ENCODE assay signal across 10 cellular contexts in genomic region chr11:110249066-110249465, GRCh38. TPM values are rescaled to one million over a fixed set of nuclear protein-coding genes. Genes with fewer than 3 reads are reported as not detected.
A peak's percentile ranks its signal among the peaks of the same experiment; 100 is the strongest.
DNase-seq lines count a peak whose midpoint lies in the region; ATAC-seq and TF ChIP-seq lines count a peak whose summit lies in the region.
"Had no signal": no experiment of that assay in that cellular context is flagged by ENCODE, and none has a peak within 500 bp of the region (broad histone marks: within the 10 kb centered on the region; RNA-seq: fewer than 3 reads in every experiment).

No MANE protein-coding gene starts in this region.

- no peak overlapping the region for H3K4me3 ChIP-seq in mammary epithelial cell (replicated peaks in 1 of 3; ENCODE audit: insufficient read depth in 1 of 3, low read depth in 2 of 3, low read length in 3 of 3)
- no peak overlapping the region for H3K4me3 ChIP-seq in neural progenitor cell
- no peak overlapping the region for H3K4me3 ChIP-seq in gastroesophageal sphincter

- whole genome bisulfite sequencing in mammary epithelial cell (ENCODE audit: low coverage, missing lambda C conversion rate) = 92% methylated on average over 1 of the region's 1 CpG
- 74 to 85% methylated on average over 1 of the region's 1 CpG for WGBS in gastroesophageal sphincter (ENCODE audit: low coverage in 1 of 2), 2 donors

- CTCF ChIA-PET in mammary epithelial cell (lab: Charles Lee; ENCODE audit: low non-redundant PET) = no interaction called here

- H3K27me3 ChIP-seq in mammary epithelial cell (ENCODE audit: insufficient read depth, low read length) = no peaks in the 10 kb centered on the region
- no peaks in the 10 kb centered on the region for H3K27me3 ChIP-seq in neural progenitor cell
- H3K27me3 ChIP-seq in gastroesophageal sphincter = no peaks in the 10 kb centered on the region

- ATAC-seq in HG02759 (IDR thresholded peaks at IDR 0.05; ENCODE audit: unreplicated experiment) (no peak), HG02678 (IDR thresholded peaks at IDR 0.05; ENCODE audit: unreplicated experiment) (no peak), gastroesophageal sphincter (no peak)
- ATAC-seq: activated CD4-positive, alpha-beta T cell treated with anti-CD3 and anti-CD28 coated beads for 36 hours had no signal

- no peaks in the 10 kb centered on the region for H3K9me3 Mint-ChIP-seq in neural progenitor cell

- H4K20me1 ChIP-seq in mammary epithelial cell (ENCODE audit: insufficient read depth, low read length) (no peaks in the 10 kb centered on the region), neural progenitor cell (ENCODE audit: low read depth) (no peaks in the 10 kb centered on the region)

- H2AFZ ChIP-seq in mammary epithelial cell (ENCODE audit: low read depth, low read length) (no peak overlapping the region), neural progenitor cell (replicated peaks) (no peak overlapping the region)

- H3K4me3 Mint-ChIP-seq in neural progenitor cell = no peak overlapping the region
- H3K4me3 Mint-ChIP-seq: activated CD4-positive, alpha-beta T cell treated with anti-CD3 and anti-CD28 coated beads for 36 hours had no signal

- dilution Hi-C loops in mammary epithelial cell (cut with HindIII; ENCODE audit: low sequenced_read_pairs) = no loop called here

- TF ChIP-seq POLR2A in gastroesophageal sphincter (IDR thresholded peaks at IDR 0.05) = no peak

- H3K79me2 ChIP-seq in mammary epithelial cell (ENCODE audit: insufficient read depth, low read length) = peaks cover 3% of the 10 kb centered on the region
- no peaks in the 10 kb centered on the region for H3K79me2 ChIP-seq in neural progenitor cell (ENCODE audit: low read depth)

- H3K9me3 ChIP-seq in mammary epithelial cell (replicated peaks; ENCODE audit: insufficient read depth, low read length) = no peaks in the 10 kb centered on the region
- no peaks in the 10 kb centered on the region for H3K9me3 ChIP-seq in neural progenitor cell (ENCODE audit: low read depth)
- no peaks in the 10 kb centered on the region for H3K9me3 ChIP-seq in gastroesophageal sphincter

- no peak overlapping the region for H3K27ac Mint-ChIP-seq in neural progenitor cell
- H3K27ac Mint-ChIP-seq: activated CD4-positive, alpha-beta T cell treated with anti-CD3 and anti-CD28 coated beads for 36 hours had no signal

- no peak overlapping the region for H3K27ac ChIP-seq in mammary epithelial cell (ENCODE audit: insufficient read depth, low read depth, low read length)
- H3K27ac ChIP-seq in neural progenitor cell = no peak overlapping the region
- no peak overlapping the region for H3K27ac ChIP-seq in gastroesophageal sphincter

- H3K4me1 Mint-ChIP-seq in neural progenitor cell = no peaks in the 10 kb centered on the region

- no peaks in the 10 kb centered on the region for H3F3A ChIP-seq in neural progenitor cell (ENCODE audit: low read depth)

- DNase-seq in DMS114 treated with DMSO at 0.1 percent for 48 hours (lab: John Stamatoyannopoulos, UW; ENCODE audit: unreplicated experiment) (peak; percentile 3), Kasumi-1 (lab: John Stamatoyannopoulos, UW) (peak; percentile 25 to 65), mammary epithelial cell (no peak), neural progenitor cell (ENCODE audit: low spot score) (no peak)
- DNase-seq in activated T-cell treated with anti-CD3 and anti-CD28 coated beads, Interleukin-2, amount 50 U/mL, for 48 hours = no peak
- DNase-seq: activated CD4-positive, alpha-beta T cell treated with anti-CD3 and anti-CD28 coated beads for 36 hours; activated effector memory CD4-positive, alpha-beta T cell treated with anti-CD3 and anti-CD28 coated beads, Interleukin-2, amount 50 U/mL, for 16 hours had no signal

- peaks cover 6% of the 10 kb centered on the region for H3K4me1 ChIP-seq in mammary epithelial cell (ENCODE audit: insufficient read depth, low read length)
- no peaks in the 10 kb centered on the region for H3K4me1 ChIP-seq in neural progenitor cell
- peaks cover 0 to 11% (median 9%) of the 10 kb centered on the region in 3 donors for H3K4me1 ChIP-seq in gastroesophageal sphincter

- TF ChIP-seq CTCF in mammary epithelial cell (conservative IDR thresholded peaks at IDR 0.05 in 1 of 2, IDR thresholded peaks at IDR 0.05 in 1 of 2; ENCODE audit: extremely low read depth in 1 of 2, insufficient read depth in 1 of 2, low read depth in 1 of 2, low read length in 2 of 2) = peak; percentile 12 to 21
- TF ChIP-seq CTCF in neural progenitor cell (IDR thresholded peaks at IDR 0.05) = peak; percentile 31
- TF ChIP-seq CTCF in gastroesophageal sphincter (IDR thresholded peaks at IDR 0.05) = peak in 1 of 4 experiments; percentile 28

- no peak overlapping the region for H3K9ac ChIP-seq in mammary epithelial cell (ENCODE audit: insufficient read depth, low read length)
- no peak overlapping the region for H3K9ac ChIP-seq in neural progenitor cell

- in situ Hi-C loops in mammary epithelial cell (cut with MboI; ENCODE audit: low sequenced_read_pairs in 2 of 2) = no loop called here

- peaks cover 22% of the 10 kb centered on the region for H3K36me3 Mint-ChIP-seq in neural progenitor cell

- no peak overlapping the region for H3K4me2 ChIP-seq in mammary epithelial cell (ENCODE audit: insufficient read depth, low read depth, low read length)
- H3K4me2 ChIP-seq in neural progenitor cell = no peak overlapping the region

- H3K27me3 Mint-ChIP-seq in neural progenitor cell (ENCODE audit: insufficient read depth, low read depth) = no peaks in the 10 kb centered on the region
- H3K27me3 Mint-ChIP-seq: activated CD4-positive, alpha-beta T cell treated with anti-CD3 and anti-CD28 coated beads for 36 hours had no signal

- H3K36me3 ChIP-seq in mammary epithelial cell (ENCODE audit: insufficient read depth, low read length) (peaks cover 28% of the 10 kb centered on the region), neural progenitor cell (peaks cover 23% of the 10 kb centered on the region), gastroesophageal sphincter (peaks cover 0 to 70% of the 10 kb centered on the region in 2 donors)

- TF ChIP-seq EP300 in gastroesophageal sphincter (IDR thresholded peaks at IDR 0.05) = no peak

- no TSS peak for BruUV-seq in mammary epithelial cell (replicated peaks; lab: Mats Ljungman, UMichigan)

- intact Hi-C loops in mammary epithelial cell (cut with micrococcal nuclease) = loop anchor here (1.0 kb wide), 2 partner anchors 48 to 303 kb away; no protein-coding TSS in a partner anchor

RNA-seq across cellular contexts. Expression of gene RDX, which starts 47.3 kb away (rescaled TPM):
- 100 to 1,000 TPM in 1 of 2 donors, 10 to 100 TPM in 1; 64.8 to 116 TPM for total RNA-seq in mammary epithelial cell
- polyA plus RNA-seq in mammary epithelial cell = 62.9 TPM
- 111 TPM for polyA minus RNA-seq in mammary epithelial cell
- 70.7 and 199 TPM in 2 replicates for total RNA-seq in neural progenitor cell (ENCODE audit: low replicate concordance)
- 100 to 1,000 TPM in 2 of 4 donors, 10 to 100 TPM in 2; 75.7 to 114 (median 106) TPM for total RNA-seq in gastroesophageal sphincter

Comparison
In these comparisons a context has a peak if more than half of its experiments do, and no peak if none do; other contexts are left out.
1. DNase-seq: peak in DMS114 treated with DMSO at 0.1 percent for 48 hours (single experiment) and Kasumi-1 (2 of 2); none in mammary epithelial cell (single experiment), neural progenitor cell (single experiment) and activated T-cell treated with anti-CD3 and anti-CD28 coated beads, Interleukin-2, amount 50 U/mL, for 48 hours (0 of 2).